In the genomic region with DNA sequence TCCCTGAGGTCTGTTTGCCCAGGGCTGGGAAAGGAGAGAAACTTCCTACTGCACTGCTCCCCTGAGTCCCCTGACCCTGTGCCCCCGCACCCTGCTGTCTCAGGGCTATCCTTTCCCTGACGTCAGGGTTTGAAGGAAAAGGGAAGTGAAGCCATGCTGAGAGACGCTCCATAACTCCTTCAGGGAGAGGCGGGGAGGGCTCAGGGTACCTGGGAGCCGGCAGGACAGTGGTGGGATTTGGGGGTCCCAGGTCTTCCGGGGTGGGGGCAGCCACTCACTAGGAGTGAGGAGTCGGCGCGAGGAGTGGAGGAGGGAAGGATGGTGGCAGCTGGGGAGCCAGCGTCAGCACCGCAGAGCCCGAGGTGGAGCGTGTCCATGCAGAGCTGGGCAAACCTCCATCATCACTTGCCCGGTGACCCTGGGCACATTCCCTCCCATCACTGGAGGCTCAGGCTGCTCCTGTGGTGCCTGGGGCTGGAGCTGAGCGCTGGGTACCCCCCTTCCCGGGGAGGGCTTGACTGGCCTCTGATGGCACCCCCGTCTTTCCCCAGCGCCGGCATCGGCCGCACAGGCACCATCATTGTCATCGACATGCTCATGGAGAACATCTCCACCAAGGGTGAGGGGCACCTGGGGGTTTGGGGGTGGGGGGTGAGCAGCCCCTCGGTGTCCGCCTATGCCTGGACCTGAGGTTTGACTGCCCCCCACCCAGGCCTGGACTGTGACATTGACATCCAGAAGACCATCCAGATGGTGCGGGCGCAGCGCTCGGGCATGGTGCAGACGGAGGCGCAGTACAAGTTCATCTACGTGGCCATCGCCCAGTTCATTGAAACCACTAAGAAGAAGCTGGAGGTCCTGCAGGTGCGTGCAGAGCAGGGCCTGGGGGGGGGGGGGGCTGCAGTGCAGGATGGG, we compare ENCODE assay signal across 10 cellular contexts. TPM values are rescaled to one million over a fixed set of nuclear protein-coding genes. Genes with fewer than 3 reads are reported as not detected.
DNase-seq lines count a peak whose midpoint lies in the region; ATAC-seq and TF ChIP-seq lines count a peak whose summit lies in the region.
"Had no signal": no experiment of that assay in that cellular context is flagged by ENCODE, and none has a peak within 500 bp of the region (broad histone marks: within the 10 kb centered on the region; RNA-seq: fewer than 3 reads in every experiment).

No MANE protein-coding gene starts in this region.

- no peaks in the 10 kb centered on the region for H3K9me3 Mint-ChIP-seq in central memory CD8-positive, alpha-beta T cell
- H3K9me3 Mint-ChIP-seq in progenitor cell of endocrine pancreas (ENCODE audit: low read depth) = no peaks in the 10 kb centered on the region

- H3K4me1 ChIP-seq in IMR-90 (ENCODE audit: control insufficient read depth, insufficient read depth, low read length) (peaks cover 5% of the 10 kb centered on the region; the same call in 1 of the 2 replicates), sigmoid colon (peaks cover 0 to 38% (median 25%) of the 10 kb centered on the region in 4 donors)

- H3K9me3 ChIP-seq in IMR-90 (ENCODE audit: control insufficient read depth, insufficient read depth, low read length) = no peaks in the 10 kb centered on the region
- no peaks in the 10 kb centered on the region for H3K9me3 ChIP-seq in sigmoid colon
- H3K9me3 ChIP-seq: SJCRH30 had no signal

- in situ Hi-C loops in IMR-90 (cut with MboI; ENCODE audit: low sequenced_read_pairs) = loop anchor here (5.0 kb wide), 1 partner anchor 92 kb away; a partner anchor contains a TSS

- no peak overlapping the region for H2BK120ac ChIP-seq in IMR-90 (ENCODE audit: low read depth, low read length)

- no peak overlapping the region for H3K56ac ChIP-seq in IMR-90 (ENCODE audit: extremely low read depth, insufficient read depth, low read length)

- H3K4me3 ChIP-seq in IMR-90 (ENCODE audit: insufficient read depth, low read depth, low read length) (no peak overlapping the region), sigmoid colon (no peak overlapping the region)
- H3K4me3 ChIP-seq: SJCRH30 had no signal

- H4K5ac ChIP-seq in IMR-90 (ENCODE audit: low read depth, low read length) = no peak overlapping the region

- DNase-seq in IMR-90 = no peak
- DNase-seq in central memory CD8-positive, alpha-beta T cell (ENCODE audit: low spot score in 2 of 2) = no peak
- DNase-seq in sigmoid colon = peak; percentile 68
- DNase-seq in foreskin melanocyte = no peak
- no peak for DNase-seq in erythroblast (lab: John Stamatoyannopoulos, UW)
- no peak for DNase-seq in activated gamma-delta T cell (lab: John Stamatoyannopoulos, UW)
- DNase-seq in progenitor cell of endocrine pancreas (ENCODE audit: low spot score, unreplicated experiment) = no peak
- DNase-seq: SJCRH30 had no signal

- no peak overlapping the region for H3K23ac ChIP-seq in IMR-90 (ENCODE audit: low read depth, low read length)

- dilution Hi-C loops in IMR-90 (cut with HindIII; ENCODE audit: low sequenced_read_pairs, unreplicated experiment) = no loop called here

- CTCF ChIA-PET in IMR-90 (lab: Yijun Ruan, JAX) = no interaction called here

- WGBS in IMR-90 (ENCODE audit: extremely low coverage in 2 of 2, insufficient read length in 1 of 2), 2 experiments = 90% methylated on average over 7 of the region's 33 CpGs; no CpG with 5 or more reads in 1 of the 2 experiments
- WGBS in sigmoid colon, 2 donors = 77 to 92% methylated on average over 33 of the region's 33 CpGs

- TF ChIP-seq POLR2A in IMR-90 (IDR thresholded peaks at IDR 0.05; ENCODE audit: low read depth, low read length) = no peak
- no peak for TF ChIP-seq POLR2A in sigmoid colon (IDR thresholded peaks at IDR 0.05)
- no peak for TF ChIP-seq POLR2A in erythroblast (IDR thresholded peaks at IDR 0.05; ENCODE audit: low read length)

- H3K27ac Mint-ChIP-seq in central memory CD8-positive, alpha-beta T cell (ENCODE audit: low read depth) = peak overlapping the region; percentile 99
- H3K27ac Mint-ChIP-seq in progenitor cell of endocrine pancreas = no peak overlapping the region

- no peaks in the 10 kb centered on the region for H3K79me1 ChIP-seq in IMR-90 (ENCODE audit: low read depth in 1 of 2, low read length in 2 of 2)

- BruUV-seq in IMR-90 (replicated peaks; lab: Mats Ljungman, UMichigan) = no TSS peak

- no peak overlapping the region for H2AK5ac ChIP-seq in IMR-90 (ENCODE audit: low read depth, low read length)

- intact Hi-C loops in IMR-90 (cut with micrococcal nuclease) (no loop called here), sigmoid colon (cut with DNase I) (no loop called here)

- no peak for TF ChIP-seq EP300 in sigmoid colon (IDR thresholded peaks at IDR 0.05)

- no peak overlapping the region for H4K91ac ChIP-seq in IMR-90 (ENCODE audit: insufficient read depth, low read depth, low read length)

- no peak overlapping the region for H2BK20ac ChIP-seq in IMR-90 (ENCODE audit: low read depth, low read length)

- peaks cover 68% of the 10 kb centered on the region for H3K36me3 Mint-ChIP-seq in central memory CD8-positive, alpha-beta T cell (ENCODE audit: insufficient read depth)
- peaks cover 11% of the 10 kb centered on the region for H3K36me3 Mint-ChIP-seq in progenitor cell of endocrine pancreas (ENCODE audit: insufficient read depth)

- no peak overlapping the region for H3K14ac ChIP-seq in IMR-90 (replicated peaks; ENCODE audit: low read depth, low read length)

- H2BK5ac ChIP-seq in IMR-90 (ENCODE audit: low read depth, low read length, poor library complexity, severe bottlenecking) = no peak overlapping the region

- H4K20me1 ChIP-seq in IMR-90 (ENCODE audit: insufficient read depth, low read length) = no peaks in the 10 kb centered on the region

- H3K27me3 Mint-ChIP-seq in central memory CD8-positive, alpha-beta T cell = no peaks in the 10 kb centered on the region
- H3K27me3 Mint-ChIP-seq in progenitor cell of endocrine pancreas = no peaks in the 10 kb centered on the region

- no peaks in the 10 kb centered on the region for H3K27me3 ChIP-seq in IMR-90 (ENCODE audit: control insufficient read depth, insufficient read depth, low read length)
- no peaks in the 10 kb centered on the region for H3K27me3 ChIP-seq in sigmoid colon

- H3K9me1 ChIP-seq in IMR-90 (ENCODE audit: insufficient read depth, low read length) = no peaks in the 10 kb centered on the region

- H3K4ac ChIP-seq in IMR-90 (ENCODE audit: low read depth, low read length) = no peak overlapping the region

- TF ChIP-seq RAD21 in IMR-90 (IDR thresholded peaks at IDR 0.05; ENCODE audit: low read length) = no peak

- no peak overlapping the region for H3K4me2 ChIP-seq in IMR-90 (ENCODE audit: low read depth, low read length)

- H3K36me3 ChIP-seq in IMR-90 (ENCODE audit: control insufficient read depth, insufficient read depth, low read length) = peaks cover 3% of the 10 kb centered on the region
- no peaks in the 10 kb centered on the region for H3K36me3 ChIP-seq in sigmoid colon

- H4K8ac ChIP-seq in IMR-90 (ENCODE audit: low read depth in 2 of 2, low read length in 2 of 2) = no peak overlapping the region

- POLR2A ChIA-PET in IMR-90 (lab: Charles Lee; ENCODE audit: unreplicated experiment) = no interaction called here

- no peak overlapping the region for H2AK9ac ChIP-seq in IMR-90 (replicated peaks; ENCODE audit: low read depth, low read length, poor library complexity)

- H3K9ac ChIP-seq in IMR-90 (ENCODE audit: low read depth, low read length) = no peak overlapping the region

- no peak overlapping the region for H2BK15ac ChIP-seq in IMR-90 (ENCODE audit: low read depth, low read length)

- TF ChIP-seq CTCF in IMR-90 (conservative IDR thresholded peaks at IDR 0.05; ENCODE audit: low read depth, low read length) (no peak), sigmoid colon (IDR thresholded peaks at IDR 0.05) (no peak), progenitor cell of endocrine pancreas (IDR thresholded peaks at IDR 0.05; ENCODE audit: unreplicated experiment) (no peak)

- ATAC-seq in GM18858 (IDR thresholded peaks at IDR 0.05; ENCODE audit: unreplicated experiment) = peak; percentile 9
- no peak for ATAC-seq in IMR-90 (ENCODE audit: low read depth)
- ATAC-seq in central memory CD8-positive, alpha-beta T cell (replicated peaks; ENCODE audit: extremely low read depth, poor library complexity, severe bottlenecking) = no peak

- H3K4me3 Mint-ChIP-seq in central memory CD8-positive, alpha-beta T cell = peak overlapping the region; percentile 98
- H3K4me3 Mint-ChIP-seq in progenitor cell of endocrine pancreas (ENCODE audit: low read depth) = no peak overlapping the region

- H3K4me1 Mint-ChIP-seq in central memory CD8-positive, alpha-beta T cell = peaks cover 75% of the 10 kb centered on the region
- peaks cover 24% of the 10 kb centered on the region for H3K4me1 Mint-ChIP-seq in progenitor cell of endocrine pancreas (ENCODE audit: low read depth)

- H3K18ac ChIP-seq in IMR-90 (ENCODE audit: low read depth, low read length) = no peak overlapping the region

- peak overlapping the region; percentile 51 for H2AFZ ChIP-seq in IMR-90 (replicated peaks; ENCODE audit: low read length, poor library complexity)

- H3K27ac ChIP-seq in IMR-90 (ENCODE audit: insufficient read depth, low read length) = no peak overlapping the region
- H3K27ac ChIP-seq in sigmoid colon = peak overlapping the region in 1 of 4 donors; percentile 50
- H3K27ac ChIP-seq: SJCRH30 had no signal

RNA-seq across cellular contexts. Expression of a gene that starts 8.5 kb away (rescaled TPM):
- under 0.01 TPM in 1 of 2 replicates, not detected in the other for total RNA-seq in IMR-90 (2012; rRNA removed)
- polyA plus RNA-seq in IMR-90 (2012; rRNA removed) = 0.14 TPM in 1 of 2 replicates, not detected in the other
- 0.08 TPM in 1 of 2 replicates, not detected in the other for polyA plus RNA-seq in IMR-90 (2012; cell fraction: cytosol; rRNA removed)
- 0.66 and 0.67 TPM in 2 replicates for polyA plus RNA-seq in IMR-90 (2012; cell fraction: nucleus; rRNA removed; ENCODE audit: low replicate concordance)
- 10 to 100 TPM in 3 of 4 donors, 1 to 10 TPM in 1; 5.3 to 13.6 (median 11.8) TPM for total RNA-seq in sigmoid colon
- polyA plus RNA-seq in sigmoid colon = 10 to 100 TPM; 42.1 to 92.4 (median 67.3) TPM
- 65.4 and 70.2 TPM in 2 replicates for total RNA-seq in progenitor cell of endocrine pancreas

RNA-seq across cellular contexts. Expression of a gene that starts 10.8 kb away (rescaled TPM):
- total RNA-seq in IMR-90 (2012; rRNA removed) = 219 and 240 TPM in 2 replicates
- 286 and 298 TPM in 2 replicates for polyA plus RNA-seq in IMR-90 (2012; rRNA removed)
- 237 and 296 TPM in 2 replicates for polyA plus RNA-seq in IMR-90 (2012; cell fraction: cytosol; rRNA removed)
- polyA plus RNA-seq in IMR-90 (2012; cell fraction: nucleus; rRNA removed; ENCODE audit: low replicate concordance) = 247 and 256 TPM in 2 replicates
- total RNA-seq in sigmoid colon = 100 to 1,000 TPM; 211 to 327 (median 285) TPM
- 100 to 1,000 TPM; 180 to 283 (median 184) TPM for polyA plus RNA-seq in sigmoid colon
- 339 and 353 TPM in 2 replicates for total RNA-seq in progenitor cell of endocrine pancreas

RNA-seq across cellular contexts. Expression of a gene that starts 11.1 kb away (rescaled TPM):
- total RNA-seq in IMR-90 (2012; rRNA removed) = 43.6 and 66.1 TPM in 2 replicates
- 37.5 and 43.1 TPM in 2 replicates for polyA plus RNA-seq in IMR-90 (2012; rRNA removed)
- polyA plus RNA-seq in IMR-90 (2012; cell fraction: cytosol; rRNA removed) = 25.0 and 67.8 TPM in 2 replicates
- polyA plus RNA-seq in IMR-90 (2012; cell fraction: nucleus; rRNA removed; ENCODE audit: low replicate concordance) = 11.1 and 24.5 TPM in 2 replicates
- 10 to 100 TPM; 18.8 to 32.3 (median 22.7) TPM for total RNA-seq in sigmoid colon
- polyA plus RNA-seq in sigmoid colon = 10 to 100 TPM; 19.2 to 33.0 (median 21.3) TPM
- 67.9 and 73.1 TPM in 2 replicates for total RNA-seq in progenitor cell of endocrine pancreas

RNA-seq across cellular contexts. Expression of a gene that starts 15.8 kb away (rescaled TPM):
- total RNA-seq in IMR-90 (2012; rRNA removed) (197 and 238 TPM in 2 replicates), sigmoid colon (100 to 1,000 TPM; 465 to 697 (median 652) TPM), progenitor cell of endocrine pancreas (268 and 277 TPM in 2 replicates)
- polyA plus RNA-seq in IMR-90 (2012; rRNA removed) (530 and 703 TPM in 2 replicates), sigmoid colon (100 to 1,000 TPM; 305 to 810 (median 418) TPM)
- polyA plus RNA-seq in IMR-90 (2012; cell fraction: cytosol; rRNA removed) = 1,066 and 1,272 TPM in 2 replicates
- polyA plus RNA-seq in IMR-90 (2012; cell fraction: nucleus; rRNA removed; ENCODE audit: low replicate concordance) = 218 and 334 TPM in 2 replicates

RNA-seq across cellular contexts. Expression of a gene that starts 16.0 kb away (rescaled TPM):
- total RNA-seq in IMR-90 (2012; rRNA removed) = not detected in 2 replicates
- polyA plus RNA-seq in IMR-90 (2012; rRNA removed) = not detected in 2 replicates
- polyA plus RNA-seq in IMR-90 (2012; cell fraction: cytosol; rRNA removed) = not detected in 2 replicates
- not detected in 2 replicates for polyA plus RNA-seq in IMR-90 (2012; cell fraction: nucleus; rRNA removed; ENCODE audit: low replicate concordance)
- not detected for total RNA-seq in sigmoid colon
- polyA plus RNA-seq in sigmoid colon = not detected
- not detected in 2 replicates for total RNA-seq in progenitor cell of endocrine pancreas
- total RNA-seq: pulmonary artery endothelial cell, SJCRH30 had no signal
